ENCODE assay signal across 1 cellular context in genomic region chr2:231094671-231095346, GRCh38.
A peak's percentile ranks its signal among the peaks of the same experiment; 100 is the strongest.
TF ChIP-seq lines count a peak whose summit lies in the region.

No MANE protein-coding gene starts in this region.

TF ChIP-seq in HepG2, 621 proteins besides CTCF, POLR2A, EP300 and RAD21:
- TF ChIP-seq NR2F2 (IDR thresholded peaks at IDR 0.05; ENCODE audit: borderline replicate concordance, low read depth) (peak; percentile 63; the same call in 1 of the 2 replicates), ZNF792 (CRISPR knock-in tag; IDR thresholded peaks at IDR 0.05) (no peak), NR2F6 (IDR thresholded peaks at IDR 0.05) (peak; percentile 25; the same call in 1 of the 2 replicates), NR2F6 (CRISPR knock-in tag; IDR thresholded peaks at IDR 0.05) (no peak), DMAP1 (CRISPR knock-in tag; IDR thresholded peaks at IDR 0.05) (no peak)
